Comparison of ENCODE assay signal across 27 cellular contexts in the genomic region with DNA sequence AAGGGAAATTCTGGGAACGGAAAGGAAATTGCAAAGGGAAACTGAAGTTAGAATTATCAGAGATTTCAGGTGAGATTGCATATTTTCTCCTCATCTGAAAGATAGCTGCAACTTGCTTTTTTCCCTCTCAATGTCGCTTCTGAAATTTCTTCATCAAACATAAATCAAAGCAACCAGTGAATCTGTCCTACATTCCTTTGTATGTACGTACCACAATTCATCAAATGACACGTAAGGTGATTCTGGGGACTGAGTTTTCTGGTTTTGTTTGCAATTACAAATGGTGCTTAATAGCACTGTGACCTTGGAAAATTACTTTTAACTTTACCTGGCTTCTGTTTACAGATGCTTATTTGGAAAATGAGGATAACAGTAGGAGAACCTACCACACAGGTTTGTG.
"Had no signal": no experiment of that assay in that cellular context is flagged by ENCODE, and none has a peak within 500 bp of the region (broad histone marks: within the 10 kb centered on the region; RNA-seq: fewer than 3 reads in every experiment).

No MANE protein-coding gene starts in this region.

- H3K9me3 Mint-ChIP-seq: naive thymus-derived CD8-positive, alpha-beta T cell; nephron; neural crest cell; stimulated activated naive CD8-positive, alpha-beta T cell treated with anti-CD3 and anti-CD28 coated beads, Interleukin-15, amount 100 ng/mL, for 72 hours had no signal

- H3K36me3 ChIP-seq: left lung, lower lobe of right lung, right atrium auricular region, right lobe of liver, tibial nerve, upper lobe of right lung had no signal

- H3K9me3 ChIP-seq: left lung, lower lobe of right lung, right atrium auricular region, right lobe of liver, tibial nerve, upper lobe of right lung had no signal

- H3K27ac ChIP-seq: left lung, lower lobe of right lung, right atrium auricular region, right lobe of liver, tibial nerve, upper lobe of right lung had no signal

- H3K4me1 Mint-ChIP-seq: nephron; neural crest cell; stimulated activated memory B cell treated with anti-CD40 and anti-IgM and Interleukin-4, amounts not matched to agents 10 μg/mL and 1 μg/mL and 100 μg/mL, for 72 hours; stimulated activated naive CD8-positive, alpha-beta T cell treated with anti-CD3 and anti-CD28 coated beads, Interleukin-15, amount 100 ng/mL, for 72 hours had no signal

- H3K4me2 ChIP-seq: smooth muscle cell had no signal

- H3K27me3 Mint-ChIP-seq: stimulated activated memory B cell treated with anti-CD40 and anti-IgM and Interleukin-4, amounts not matched to agents 10 μg/mL and 1 μg/mL and 100 μg/mL, for 72 hours; stimulated activated naive CD8-positive, alpha-beta T cell treated with anti-CD3 and anti-CD28 coated beads, Interleukin-15, amount 100 ng/mL, for 72 hours had no signal

- FAIRE-seq: keratinocyte, urothelium cell line had no signal

- H3K4me1 ChIP-seq: right atrium auricular region, upper lobe of right lung had no signal

- ATAC-seq: left lung; lower lobe of right lung; naive thymus-derived CD8-positive, alpha-beta T cell; right lobe of liver; stimulated activated memory B cell treated with anti-CD40 and anti-IgM and Interleukin-4, amounts not matched to agents 10 μg/mL and 1 μg/mL and 100 μg/mL, for 72 hours; stimulated activated naive CD8-positive, alpha-beta T cell treated with anti-CD3 and anti-CD28 coated beads, Interleukin-15, amount 100 ng/mL, for 72 hours; upper lobe of right lung had no signal

- DNase-seq: hippocampal formation; kidney glomerular epithelial cell; left cardiac atrium; lower lobe of right lung; mammary epithelial cell; mesenchymal stem cell; naive thymus-derived CD8-positive, alpha-beta T cell; nucleus accumbens; right lobe of liver; stimulated activated CD4-positive, alpha-beta T cell treated with anti-CD3 and anti-CD28 coated beads, Interleukin-1b, Interleukin-23, amount 100 ng/mL, for 48 hours; stimulated activated CD4-positive, alpha-beta T cell treated with anti-CD3 and anti-CD28 coated beads, Interleukin-2, amount 100 ng/mL, for 48 hours; stimulated activated CD4-positive, alpha-beta T cell treated with anti-CD3 and anti-CD28 coated beads, Interleukin-4, amount 100 ng/mL, for 4 hours; stimulated activated CD8-positive, alpha-beta memory T cell treated with anti-CD3 and anti-CD28 coated beads, Interleukin-4, amount 100 ng/mL, for 48 hours; stimulated activated naive CD4-positive, alpha-beta T cell treated with Interleukin-2 at 50 U/mL for 16 hours; stimulated activated naive CD8-positive, alpha-beta T cell treated with anti-CD3 and anti-CD28 coated beads, Interleukin-15, amount 100 ng/mL, for 72 hours; substantia nigra had no signal

- H3K27ac Mint-ChIP-seq: nephron; progenitor cell of endocrine pancreas; stimulated activated memory B cell treated with anti-CD40 and anti-IgM and Interleukin-4, amounts not matched to agents 10 μg/mL and 1 μg/mL and 100 μg/mL, for 72 hours; stimulated activated naive CD8-positive, alpha-beta T cell treated with anti-CD3 and anti-CD28 coated beads, Interleukin-15, amount 100 ng/mL, for 72 hours had no signal

- H3K36me3 Mint-ChIP-seq: naive thymus-derived CD8-positive, alpha-beta T cell; stimulated activated memory B cell treated with anti-CD40 and anti-IgM and Interleukin-4, amounts not matched to agents 10 μg/mL and 1 μg/mL and 100 μg/mL, for 72 hours had no signal

- H3K4me3 ChIP-seq: left lung, lower lobe of right lung, right atrium auricular region, right lobe of liver, smooth muscle cell, tibial nerve, upper lobe of right lung had no signal

- H3K27me3 ChIP-seq: right atrium auricular region, right lobe of liver, tibial nerve, upper lobe of right lung had no signal

- H3K4me3 Mint-ChIP-seq: naive thymus-derived CD8-positive, alpha-beta T cell; nephron; neural crest cell; stimulated activated memory B cell treated with anti-CD40 and anti-IgM and Interleukin-4, amounts not matched to agents 10 μg/mL and 1 μg/mL and 100 μg/mL, for 72 hours; stimulated activated naive CD8-positive, alpha-beta T cell treated with anti-CD3 and anti-CD28 coated beads, Interleukin-15, amount 100 ng/mL, for 72 hours had no signal
